In the genomic region with DNA sequence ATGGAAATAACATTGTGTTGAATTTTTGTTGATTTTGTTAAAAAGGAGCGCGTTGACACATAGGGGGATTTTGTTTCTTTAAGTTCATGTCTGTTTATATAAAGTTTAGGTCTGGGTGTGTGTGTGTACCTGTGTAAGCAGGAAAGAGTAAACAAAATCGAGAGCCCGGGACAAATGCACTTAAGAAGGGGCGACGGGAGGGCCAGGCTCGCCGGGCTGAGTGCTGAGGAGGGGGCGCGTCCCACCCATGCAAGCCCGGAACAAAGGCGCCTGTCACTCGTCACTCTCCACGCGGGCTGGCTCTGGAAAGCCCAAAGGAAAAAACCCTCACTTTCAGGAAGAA, we compare ENCODE assay signal across 12 cellular contexts. TPM values are rescaled to one million over a fixed set of nuclear protein-coding genes. Genes with fewer than 3 reads are reported as not detected.
A peak's percentile ranks its signal among the peaks of the same experiment; 100 is the strongest.
DNase-seq lines count a peak whose midpoint lies in the region; ATAC-seq lines count a peak whose summit lies in the region.
"Had no signal": no experiment of that assay in that cellular context is flagged by ENCODE, and none has a peak within 500 bp of the region (broad histone marks: within the 10 kb centered on the region; RNA-seq: fewer than 3 reads in every experiment).

No MANE protein-coding gene starts in this region.

- no peak for ATAC-seq in activated CD8-positive, alpha-beta memory T cell treated with anti-CD3 and anti-CD28 coated beads, Interleukin-2, amount 10 ng/mL, durations not matched to agents 7 days and 5 days
- no peak for ATAC-seq in HG02759 (IDR thresholded peaks at IDR 0.05; ENCODE audit: unreplicated experiment)

- peak overlapping the region; percentile 30 for H3K9ac ChIP-seq in adipocyte (ENCODE audit: low read length)
- peak overlapping the region in 2 of 5 donors; percentile 30 to 53 for H3K9ac ChIP-seq in subcutaneous abdominal adipose tissue (ENCODE audit: low read length in 5 of 5)
- H3K9ac ChIP-seq: BLaER1 had no signal

- no peaks in the 10 kb centered on the region for H3K36me3 Mint-ChIP-seq in activated CD8-positive, alpha-beta memory T cell treated with anti-CD3 and anti-CD28 coated beads, Interleukin-2, amount 10 ng/mL, durations not matched to agents 7 days and 5 days
- H3K36me3 Mint-ChIP-seq in immature natural killer cell, result no peaks in the 10 kb centered on the region

- no peak for DNase-seq in activated CD8-positive, alpha-beta memory T cell treated with anti-CD3 and anti-CD28 coated beads, Interleukin-2, amount 10 ng/mL, durations not matched to agents 7 days and 5 days
- DNase-seq in activated CD8-positive, alpha-beta memory T cell treated with anti-CD3 and anti-CD28 coated beads for 24 hours, result no peak
- DNase-seq in adipocyte (ENCODE audit: low read depth) (no peak), immature natural killer cell (no peak), NCI-H1105 treated with DMSO at 0.1 percent for 48 hours (lab: John Stamatoyannopoulos, UW) (no peak), mesenteric fat pad (ENCODE audit: low spot score) (no peak)
- DNase-seq: activated gamma-delta T cell treated with Interleukin-2 at 50 U/mL for 16 hours, midbrain had no signal

- H3K27ac ChIP-seq in subcutaneous abdominal adipose tissue (ENCODE audit: low read depth, low read length), result no peak overlapping the region
- H3K27ac ChIP-seq: BLaER1 had no signal

- peaks cover 53% of the 10 kb centered on the region for H3K27me3 Mint-ChIP-seq in activated CD8-positive, alpha-beta memory T cell treated with anti-CD3 and anti-CD28 coated beads, Interleukin-2, amount 10 ng/mL, durations not matched to agents 7 days and 5 days
- peaks cover 21 to 42% (median 26%) of the 10 kb centered on the region in 3 donors for H3K27me3 Mint-ChIP-seq in immature natural killer cell (ENCODE audit: low read depth in 3 of 3)

- H3K27ac Mint-ChIP-seq in activated CD8-positive, alpha-beta memory T cell treated with anti-CD3 and anti-CD28 coated beads, Interleukin-2, amount 10 ng/mL, durations not matched to agents 7 days and 5 days, result peak overlapping the region; percentile 49
- no peak overlapping the region for H3K27ac Mint-ChIP-seq in immature natural killer cell

- H3K4me1 ChIP-seq in adipocyte (ENCODE audit: control insufficient read depth, insufficient read depth, low read length), result peaks cover 7% of the 10 kb centered on the region
- peaks cover 2 to 13% (median 9%) of the 10 kb centered on the region in 5 donors for H3K4me1 ChIP-seq in subcutaneous abdominal adipose tissue (ENCODE audit: control insufficient read depth in 5 of 5, insufficient read depth in 5 of 5, low read length in 5 of 5)
- H3K4me1 ChIP-seq: BLaER1 had no signal

- H3K9me3 ChIP-seq in adipocyte (ENCODE audit: control insufficient read depth, low read length) (no peaks in the 10 kb centered on the region), subcutaneous abdominal adipose tissue (ENCODE audit: control insufficient read depth in 5 of 5, low read length in 5 of 5) (no peaks in the 10 kb centered on the region)

- H3K4me3 ChIP-seq in adipocyte (ENCODE audit: low read length) (peak overlapping the region; percentile 80), subcutaneous abdominal adipose tissue (ENCODE audit: low read depth in 1 of 5, low read length in 5 of 5) (peak overlapping the region; percentile 47 to 62 (median 53))
- H3K4me3 ChIP-seq: BLaER1 had no signal

- H3K27me3 ChIP-seq in adipocyte (replicated peaks; ENCODE audit: control insufficient read depth, insufficient read depth, low read length) (peaks cover 16% of the 10 kb centered on the region), subcutaneous abdominal adipose tissue (ENCODE audit: control insufficient read depth in 5 of 5, insufficient read depth in 4 of 5, low read length in 5 of 5) (peaks cover 4 to 47% (median 26%) of the 10 kb centered on the region in 5 donors)

- no peaks in the 10 kb centered on the region for H3K9me3 Mint-ChIP-seq in activated CD8-positive, alpha-beta memory T cell treated with anti-CD3 and anti-CD28 coated beads, Interleukin-2, amount 10 ng/mL, durations not matched to agents 7 days and 5 days (ENCODE audit: low read depth)
- no peaks in the 10 kb centered on the region for H3K9me3 Mint-ChIP-seq in immature natural killer cell

- H3K4me3 Mint-ChIP-seq in activated CD8-positive, alpha-beta memory T cell treated with anti-CD3 and anti-CD28 coated beads, Interleukin-2, amount 10 ng/mL, durations not matched to agents 7 days and 5 days, result peak overlapping the region; percentile 71
- peak overlapping the region; percentile 58 to 80 (median 66) for H3K4me3 Mint-ChIP-seq in immature natural killer cell

- H3K36me3 ChIP-seq in adipocyte (ENCODE audit: control insufficient read depth, insufficient read depth, low read length, severe bottlenecking) (no peaks in the 10 kb centered on the region), subcutaneous abdominal adipose tissue (ENCODE audit: control insufficient read depth in 5 of 5, insufficient read depth in 5 of 5, low read length in 5 of 5) (no peaks in the 10 kb centered on the region)
- H3K36me3 ChIP-seq: BLaER1 had no signal

- CTCF ChIA-PET in activated CD8-positive, alpha-beta memory T cell treated with anti-CD3 and anti-CD28 coated beads, Interleukin-2, amount 10 ng/mL, durations not matched to agents 7 days and 5 days (lab: Charles Lee), result interaction anchor here (1.4 kb wide), 2 partner anchors 11 to 69 kb away, joined by 3 to 4 read pairs; no protein-coding TSS in a partner anchor

- H3K4me1 Mint-ChIP-seq in activated CD8-positive, alpha-beta memory T cell treated with anti-CD3 and anti-CD28 coated beads, Interleukin-2, amount 10 ng/mL, durations not matched to agents 7 days and 5 days, result peaks cover 27% of the 10 kb centered on the region
- peaks cover 11 to 12% of the 10 kb centered on the region in 2 donors for H3K4me1 Mint-ChIP-seq in immature natural killer cell

RNA-seq across cellular contexts. Expression of a gene that starts 28.8 kb away (rescaled TPM):
- total RNA-seq in activated CD8-positive, alpha-beta memory T cell treated with anti-CD3 and anti-CD28 coated beads, Interleukin-2, amount 10 ng/mL, durations not matched to agents 7 days and 5 days, result 1 to 10 TPM; 2.6 to 2.8 TPM
- polyA plus RNA-seq in immature natural killer cell, result 1 to 10 TPM in 1 of 3 donors, under 1 TPM in 1, not detected in 1; 0.53 to 1.7 TPM
- total RNA-seq in mesenteric fat pad, result not detected
- total RNA-seq: RPMI7951 had no signal

RNA-seq across cellular contexts. Expression of a gene that starts 38.9 kb away (rescaled TPM):
- total RNA-seq in activated CD8-positive, alpha-beta memory T cell treated with anti-CD3 and anti-CD28 coated beads, Interleukin-2, amount 10 ng/mL, durations not matched to agents 7 days and 5 days, result 10 to 100 TPM; 65.1 to 66.1 TPM
- 10 to 100 TPM in 2 of 3 donors, 1 to 10 TPM in 1; 8.8 to 27.3 (median 10.7) TPM for polyA plus RNA-seq in immature natural killer cell
- total RNA-seq in mesenteric fat pad, result 12.2 TPM

RNA-seq across cellular contexts. Expression of a gene that starts 41.7 kb away (rescaled TPM):
- 100 to 1,000 TPM; 145 to 166 TPM for total RNA-seq in activated CD8-positive, alpha-beta memory T cell treated with anti-CD3 and anti-CD28 coated beads, Interleukin-2, amount 10 ng/mL, durations not matched to agents 7 days and 5 days
- polyA plus RNA-seq in immature natural killer cell, result 10 to 100 TPM; 13.9 to 42.4 (median 24.8) TPM
- 82.4 TPM for total RNA-seq in mesenteric fat pad
